Comparison of ENCODE assay signal across 30 cellular contexts in the genomic region with DNA sequence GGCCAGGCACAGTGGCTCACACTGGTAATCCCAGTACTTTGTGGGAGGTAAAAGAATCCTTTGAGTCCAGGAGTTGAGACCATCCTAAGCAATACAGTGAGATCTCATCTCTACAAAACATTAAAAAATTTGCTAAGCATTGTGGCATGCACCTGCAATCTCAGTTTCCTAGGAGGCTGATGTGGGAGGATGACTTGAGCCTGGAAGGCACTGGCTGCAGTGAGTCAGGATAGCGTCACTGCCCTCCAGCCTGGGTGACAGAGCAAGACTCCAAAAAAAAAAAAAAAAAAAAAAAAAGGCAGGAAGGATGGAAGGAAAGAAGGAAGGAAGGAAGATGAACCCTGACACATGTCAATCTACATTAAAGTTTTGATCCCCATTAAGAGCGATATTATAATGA.
A peak's percentile ranks its signal among the peaks of the same experiment; 100 is the strongest.
DNase-seq lines count a peak whose midpoint lies in the region; ATAC-seq and TF ChIP-seq lines count a peak whose summit lies in the region.
"Had no signal": no experiment of that assay in that cellular context is flagged by ENCODE, and none has a peak within 500 bp of the region (broad histone marks: within the 10 kb centered on the region; RNA-seq: fewer than 3 reads in every experiment).

No MANE protein-coding gene starts in this region.

- TF ChIP-seq RAD21 in SK-N-SH (IDR thresholded peaks at IDR 0.05; ENCODE audit: low read length), result no peak

- H3K36me3 ChIP-seq in SK-N-SH (replicated peaks in 1 of 2; ENCODE audit: control insufficient read depth in 1 of 2, insufficient read depth in 2 of 2, low read length in 1 of 2) (no peaks in the 10 kb centered on the region), RWPE2 (ENCODE audit: low read depth) (no peaks in the 10 kb centered on the region), GM23338 (ENCODE audit: insufficient read depth) (no peaks in the 10 kb centered on the region)
- H3K36me3 ChIP-seq: ascending aorta, gastroesophageal sphincter had no signal

- ATAC-seq in SK-N-SH treated with all-trans-retinoic acid at 6 μM for 48 hours (no peak), RWPE2 (ENCODE audit: low read depth) (peak; percentile 71), GM23338 (no peak), HG03175 (IDR thresholded peaks at IDR 0.05; ENCODE audit: unreplicated experiment) (no peak)
- ATAC-seq: activated CD8-positive, alpha-beta memory T cell treated with anti-CD3 and anti-CD28 coated beads, Interleukin-2, amount 10 ng/mL, durations not matched to agents 7 days and 5 days; esophagus mucosa; gastroesophageal sphincter; GM12878; left colon; stimulated activated naive B cell treated with anti-CD40 and anti-IgM and Interleukin-4, amounts not matched to agents 10 μg/mL and 1 μg/mL and 100 μg/mL, for 72 hours had no signal

- no peaks in the 10 kb centered on the region for H3K9me2 ChIP-seq in SK-N-SH
- H3K9me2 ChIP-seq in GM23338 (ENCODE audit: insufficient read depth), result peaks cover 4% of the 10 kb centered on the region

- H3K4me2 ChIP-seq in SK-N-SH (no peak overlapping the region), GM23338 (no peak overlapping the region)

- POLR2A ChIA-PET in SK-N-SH (lab: Yijun Ruan, JAX), result no interaction called here

- no peak for TF ChIP-seq EP300 in SK-N-SH (IDR thresholded peaks at IDR 0.05; ENCODE audit: borderline replicate concordance in 1 of 2, low read depth in 1 of 2, low read length in 1 of 2)

- 75% methylated on average over 2 of the region's 2 CpGs for WGBS in SK-N-SH (ENCODE audit: low lambda C conversion rate)

- H3K4me3 Mint-ChIP-seq in GM23338 (no peak overlapping the region), mesothelial cell of epicardium (no peak overlapping the region)
- H3K4me3 Mint-ChIP-seq: activated CD8-positive, alpha-beta memory T cell treated with anti-CD3 and anti-CD28 coated beads, Interleukin-2, amount 10 ng/mL, durations not matched to agents 7 days and 5 days; activated naive CD4-positive, alpha-beta T cell treated with anti-CD3 and anti-CD28 coated beads, Interleukin-2, amount 50 U/mL, for 24 hours; activated T-helper 1 cell treated with anti-CD3 and anti-CD28 coated beads, Interleukin-12 subunit alpha, Interleukin-12 subunit beta, Interleukin-2, Interleukin-4 antibody, amounts not matched to agents 30 ng/mL and 10 ng/mL and 1 ng/mL, durations not matched to agents 14 hours and 24 hours and 36 hours; naive B cell; stimulated activated naive B cell treated with anti-CD40 and anti-IgM and Interleukin-4, amounts not matched to agents 10 μg/mL and 1 μg/mL and 100 μg/mL, for 72 hours had no signal

- CTCF ChIA-PET in SK-N-SH (lab: Yijun Ruan, JAX), result interaction anchor here (0.6 kb wide), 1 partner anchor 157 kb away, joined by 3 read pairs; no protein-coding TSS in a partner anchor

- no peaks in the 10 kb centered on the region for H3K9me3 Mint-ChIP-seq in GM23338
- no peaks in the 10 kb centered on the region for H3K9me3 Mint-ChIP-seq in mesothelial cell of epicardium
- H3K9me3 Mint-ChIP-seq: activated naive CD4-positive, alpha-beta T cell treated with anti-CD3 and anti-CD28 coated beads, Interleukin-2, amount 50 U/mL, for 24 hours; activated T-helper 1 cell treated with anti-CD3 and anti-CD28 coated beads, Interleukin-12 subunit alpha, Interleukin-12 subunit beta, Interleukin-2, Interleukin-4 antibody, amounts not matched to agents 30 ng/mL and 10 ng/mL and 1 ng/mL, durations not matched to agents 14 hours and 24 hours and 36 hours; naive B cell; stimulated activated naive B cell treated with anti-CD40 and anti-IgM and Interleukin-4, amounts not matched to agents 10 μg/mL and 1 μg/mL and 100 μg/mL, for 72 hours had no signal

- H3K27me3 Mint-ChIP-seq in GM23338 (ENCODE audit: insufficient read depth, low read depth, poor library complexity) (peaks cover 2% of the 10 kb centered on the region), mesothelial cell of epicardium (ENCODE audit: low read depth) (peaks cover 2% of the 10 kb centered on the region)
- H3K27me3 Mint-ChIP-seq: activated CD8-positive, alpha-beta memory T cell treated with anti-CD3 and anti-CD28 coated beads, Interleukin-2, amount 10 ng/mL, durations not matched to agents 7 days and 5 days; naive B cell; stimulated activated naive B cell treated with anti-CD40 and anti-IgM and Interleukin-4, amounts not matched to agents 10 μg/mL and 1 μg/mL and 100 μg/mL, for 72 hours had no signal

- no peak overlapping the region for H3K9ac ChIP-seq in SK-N-SH

- TF ChIP-seq CTCF in SK-N-SH (IDR thresholded peaks at IDR 0.05), result no peak
- no peak for TF ChIP-seq CTCF in RWPE2 (IDR thresholded peaks at IDR 0.05; ENCODE audit: poor library complexity, severe bottlenecking)
- no peak for TF ChIP-seq CTCF in fibroblast of villous mesenchyme (IDR thresholded peaks at IDR 0.05; ENCODE audit: insufficient read depth, low read depth, low read length)
- no peak for TF ChIP-seq CTCF in GM23338 (conservative IDR thresholded peaks at IDR 0.05; ENCODE audit: low read depth in 2 of 2)
- TF ChIP-seq CTCF in mesothelial cell of epicardium (IDR thresholded peaks at IDR 0.05; ENCODE audit: unreplicated experiment), result no peak

- H3F3A ChIP-seq in SK-N-SH (replicated peaks; ENCODE audit: insufficient read depth), result no peaks in the 10 kb centered on the region
- no peaks in the 10 kb centered on the region for H3F3A ChIP-seq in GM23338 (replicated peaks; ENCODE audit: low read depth)

- H3K27ac Mint-ChIP-seq in GM23338 (no peak overlapping the region), mesothelial cell of epicardium (no peak overlapping the region)
- H3K27ac Mint-ChIP-seq: activated CD8-positive, alpha-beta memory T cell treated with anti-CD3 and anti-CD28 coated beads, Interleukin-2, amount 10 ng/mL, durations not matched to agents 7 days and 5 days; activated naive CD4-positive, alpha-beta T cell treated with anti-CD3 and anti-CD28 coated beads, Interleukin-2, amount 50 U/mL, for 24 hours; activated T-helper 1 cell treated with anti-CD3 and anti-CD28 coated beads, Interleukin-12 subunit alpha, Interleukin-12 subunit beta, Interleukin-2, Interleukin-4 antibody, amounts not matched to agents 30 ng/mL and 10 ng/mL and 1 ng/mL, durations not matched to agents 14 hours and 24 hours and 36 hours; naive B cell; stimulated activated naive B cell treated with anti-CD40 and anti-IgM and Interleukin-4, amounts not matched to agents 10 μg/mL and 1 μg/mL and 100 μg/mL, for 72 hours had no signal

- no peaks in the 10 kb centered on the region for H3K9me3 ChIP-seq in SK-N-SH
- H3K9me3 ChIP-seq in RWPE2 (ENCODE audit: severe bottlenecking), result no peaks in the 10 kb centered on the region
- H3K9me3 ChIP-seq: ascending aorta, gastroesophageal sphincter, testis had no signal

- H3K27me3 ChIP-seq in SK-N-SH (ENCODE audit: insufficient read depth) (no peaks in the 10 kb centered on the region), RWPE2 (ENCODE audit: insufficient read depth, poor library complexity, severe bottlenecking) (no peaks in the 10 kb centered on the region), GM23338 (ENCODE audit: insufficient read depth) (no peaks in the 10 kb centered on the region)
- H3K27me3 ChIP-seq: ascending aorta, gastroesophageal sphincter, testis had no signal

- H3K27ac ChIP-seq in SK-N-SH (ENCODE audit: low read depth in 2 of 2, low read length in 1 of 2), result no peak overlapping the region
- H3K27ac ChIP-seq in RWPE2 (ENCODE audit: poor library complexity, severe bottlenecking), result no peak overlapping the region
- no peak overlapping the region for H3K27ac ChIP-seq in GM23338 (ENCODE audit: low read depth)
- H3K27ac ChIP-seq: 22Rv1, ascending aorta, gastroesophageal sphincter, HL-60, testis had no signal

- H3K79me2 ChIP-seq in SK-N-SH (ENCODE audit: insufficient read depth) (no peaks in the 10 kb centered on the region), GM23338 (replicated peaks; ENCODE audit: insufficient read depth) (no peaks in the 10 kb centered on the region)

- no peaks in the 10 kb centered on the region for H3K36me3 Mint-ChIP-seq in GM23338 (ENCODE audit: low read depth)
- no peaks in the 10 kb centered on the region for H3K36me3 Mint-ChIP-seq in mesothelial cell of epicardium
- H3K36me3 Mint-ChIP-seq: activated CD8-positive, alpha-beta memory T cell treated with anti-CD3 and anti-CD28 coated beads, Interleukin-2, amount 10 ng/mL, durations not matched to agents 7 days and 5 days; activated naive CD4-positive, alpha-beta T cell treated with anti-CD3 and anti-CD28 coated beads, Interleukin-2, amount 50 U/mL, for 24 hours; naive B cell; stimulated activated naive B cell treated with anti-CD40 and anti-IgM and Interleukin-4, amounts not matched to agents 10 μg/mL and 1 μg/mL and 100 μg/mL, for 72 hours had no signal

- H3K4me3 ChIP-seq in SK-N-SH (ENCODE audit: low read depth in 2 of 2, low read length in 1 of 2), result no peak overlapping the region
- no peak overlapping the region for H3K4me3 ChIP-seq in RWPE2 (ENCODE audit: severe bottlenecking)
- H3K4me3 ChIP-seq in fibroblast of villous mesenchyme (ENCODE audit: low read depth, low read length), result no peak overlapping the region
- no peak overlapping the region for H3K4me3 ChIP-seq in GM23338
- H3K4me3 ChIP-seq: ascending aorta, gastroesophageal sphincter, GM12878, testis had no signal

- H4K20me1 ChIP-seq in SK-N-SH (ENCODE audit: insufficient read depth) (no peaks in the 10 kb centered on the region), GM23338 (replicated peaks; ENCODE audit: insufficient read depth) (no peaks in the 10 kb centered on the region)

- H3K4me1 ChIP-seq in SK-N-SH (ENCODE audit: control insufficient read depth in 1 of 2, insufficient read depth in 2 of 2, low read depth in 1 of 2, low read length in 1 of 2), result no peaks in the 10 kb centered on the region
- no peaks in the 10 kb centered on the region for H3K4me1 ChIP-seq in RWPE2 (ENCODE audit: insufficient read depth, poor library complexity, severe bottlenecking)
- no peaks in the 10 kb centered on the region for H3K4me1 ChIP-seq in GM23338 (ENCODE audit: insufficient read depth)
- H3K4me1 ChIP-seq: ascending aorta, gastroesophageal sphincter, testis had no signal

- H3K4me1 Mint-ChIP-seq in GM23338 (no peaks in the 10 kb centered on the region), mesothelial cell of epicardium (no peaks in the 10 kb centered on the region)
- H3K4me1 Mint-ChIP-seq: activated CD8-positive, alpha-beta memory T cell treated with anti-CD3 and anti-CD28 coated beads, Interleukin-2, amount 10 ng/mL, durations not matched to agents 7 days and 5 days; activated naive CD4-positive, alpha-beta T cell treated with anti-CD3 and anti-CD28 coated beads, Interleukin-2, amount 50 U/mL, for 24 hours; naive B cell; stimulated activated naive B cell treated with anti-CD40 and anti-IgM and Interleukin-4, amounts not matched to agents 10 μg/mL and 1 μg/mL and 100 μg/mL, for 72 hours had no signal

- H2AFZ ChIP-seq in SK-N-SH (ENCODE audit: low read depth) (no peak overlapping the region), GM23338 (no peak overlapping the region)

- DNase-seq in SK-N-SH (no peak), RWPE2 (ENCODE audit: low spot score) (no peak), fibroblast of villous mesenchyme (ENCODE audit: low read depth) (peak; percentile 3), GM23338 (ENCODE audit: low spot score) (no peak), LoVo (ENCODE audit: low spot score) (no peak), mesothelial cell of epicardium (ENCODE audit: low spot score in 2 of 2, unreplicated experiment in 2 of 2) (no peak)
- DNase-seq: activated CD4-positive, alpha-beta T cell treated with anti-CD3 and anti-CD28 coated beads for 48 hours; activated CD8-positive, alpha-beta memory T cell treated with anti-CD3 and anti-CD28 coated beads, Interleukin-2, amount 10 ng/mL, durations not matched to agents 7 days and 5 days; DMS79; effector CD8-positive, alpha-beta T cell; left colon; mesenchymal stem cell; naive B cell; NCI-H146; NCI-H526 treated with DMSO at 0.1 percent for 48 hours; SHP77 treated with DMSO at 0.1 percent for 48 hours; small intestine; stimulated activated CD4-positive, alpha-beta T cell treated with anti-CD3 and anti-CD28 coated beads, Interleukin-2, amount 100 ng/mL, for 24 hours; stimulated activated naive B cell treated with anti-CD40 and anti-IgM and Interleukin-4, amounts not matched to agents 10 μg/mL and 1 μg/mL and 100 μg/mL, for 72 hours; testis had no signal
